In genomic region chr15:40928351-40928974, GRCh38 we compare ENCODE assay signal across 1 cellular context.
TF ChIP-seq lines count a peak whose summit lies in the region.

No MANE protein-coding gene starts in this region.

TF ChIP-seq in endothelial cell of umbilical vein, 7 proteins besides CTCF, POLR2A, EP300 and RAD21:
- TF ChIP-seq GATA2 (IDR thresholded peaks at IDR 0.05; ENCODE audit: insufficient read depth, insufficient read length, low read depth, low read length) (no peak), FOS (IDR thresholded peaks at IDR 0.05; ENCODE audit: borderline replicate concordance, insufficient read depth, low read length) (no peak), EZH2 (IDR thresholded peaks at IDR 0.05; ENCODE audit: borderline replicate concordance, low read depth, low read length, severe bottlenecking) (peak; percentile 93), MYC (IDR thresholded peaks at IDR 0.05; ENCODE audit: low read depth, low read length) (no peak), JUN (IDR thresholded peaks at IDR 0.05; ENCODE audit: borderline replicate concordance, insufficient read depth, insufficient read length, low read depth) (no peak)
